ENCODE assay signal across 28 cellular contexts in genomic region chr2:9101763-9102425, GRCh38.
"Had no signal": no experiment of that assay in that cellular context is flagged by ENCODE, and none has a peak within 500 bp of the region (broad histone marks: within the 10 kb centered on the region; RNA-seq: fewer than 3 reads in every experiment).

No MANE protein-coding gene starts in this region.

- ATAC-seq: activated CD4-positive, CD25-positive, alpha-beta regulatory T cell treated with anti-CD3 and anti-CD28 coated beads, Interleukin-2, amount 50 U/mL, for 24 hours; body of pancreas; gastroesophageal sphincter; left colon; natural killer cell treated with Interleukin-12 subunit alpha and Interleukin-12 subunit beta and Interleukin-15 and Interleukin-18, amount 100 ng/mL, for 72 hours; stimulated activated naive B cell treated with anti-CD40 and anti-IgM and Interleukin-4, amounts not matched to agents 10 μg/mL and 1 μg/mL and 100 μg/mL, for 72 hours had no signal

- H3K9me3 ChIP-seq: adrenal gland, body of pancreas, gastroesophageal sphincter, ovary, prostate gland, sigmoid colon, suprapubic skin, tibial artery had no signal

- H3K4me1 ChIP-seq: adrenal gland, body of pancreas, prostate gland, suprapubic skin had no signal

- H3K27ac ChIP-seq: adrenal gland, body of pancreas, gastroesophageal sphincter, hepatocyte, ovary, prostate gland, sigmoid colon, suprapubic skin, tibial artery, WERI-Rb-1 had no signal

- H3K4me3 ChIP-seq: adrenal gland, body of pancreas, gastroesophageal sphincter, hepatocyte, ovary, prostate gland, sigmoid colon, suprapubic skin, tibial artery had no signal

- H3K79me2 ChIP-seq: hepatocyte had no signal

- DNase-seq: activated CD4-positive, alpha-beta T cell treated with anti-CD3 and anti-CD28 coated beads for 48 hours; activated CD4-positive, alpha-beta T cell treated with anti-CD3 and anti-CD28 coated beads, Interleukin-2, amount 50 U/mL, for 48 hours; activated CD8-positive, alpha-beta memory T cell treated with anti-CD3 and anti-CD28 coated beads for 24 hours; activated effector memory CD4-positive, alpha-beta T cell treated with Interleukin-2 at 50 U/mL for 16 hours; activated naive CD4-positive, alpha-beta T cell treated with Interleukin-2 at 50 U/mL for 16 hours; activated naive CD8-positive, alpha-beta T cell treated with anti-CD3 and anti-CD28 coated beads for 36 hours; adrenal gland; aorta; effector CD8-positive, alpha-beta T cell; left colon; retina; sigmoid colon; small intestine; stimulated activated CD4-positive, alpha-beta T cell treated with anti-CD3 and anti-CD28 coated beads, Interleukin-1b, Interleukin-23, amount 100 ng/mL, for 48 hours; stimulated activated CD4-positive, alpha-beta T cell treated with anti-CD3 and anti-CD28 coated beads, Interleukin-4, amount 100 ng/mL, for 4 hours; stimulated activated CD8-positive, alpha-beta memory T cell treated with anti-CD3 and anti-CD28 coated beads, Interleukin-4, amount 100 ng/mL, for 48 hours; stimulated activated naive B cell treated with anti-CD40 and anti-IgM and Interleukin-4, amounts not matched to agents 10 μg/mL and 1 μg/mL and 100 μg/mL, for 72 hours; T1000; tibial artery; WERI-Rb-1 had no signal

- H2AFZ ChIP-seq: hepatocyte had no signal

- H3K36me3 ChIP-seq: adrenal gland, gastroesophageal sphincter, ovary, prostate gland, sigmoid colon, suprapubic skin, tibial artery, WERI-Rb-1 had no signal

- H3K27me3 ChIP-seq: adrenal gland, body of pancreas, gastroesophageal sphincter, hepatocyte, ovary, sigmoid colon, suprapubic skin, tibial artery had no signal
